35 cellular contexts compared by ENCODE assay signal in the genomic region with DNA sequence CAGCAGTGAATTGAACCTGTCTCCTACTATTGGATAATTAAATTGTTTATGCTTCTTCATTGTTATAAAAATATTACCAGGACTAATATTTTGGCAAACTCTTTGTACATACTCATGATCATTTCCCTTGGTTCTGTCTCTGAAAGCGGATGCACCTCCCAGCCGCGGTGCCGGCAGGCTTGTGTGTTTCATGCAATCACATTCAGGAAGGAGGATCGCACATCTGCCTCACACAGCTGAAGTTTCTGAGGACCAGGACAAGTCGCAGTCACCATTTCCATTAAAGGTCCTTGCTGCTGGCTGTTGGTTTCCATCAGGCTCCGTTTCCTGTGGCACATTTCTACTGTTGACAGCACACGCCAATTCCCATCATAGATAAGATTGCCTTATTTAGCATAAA.
"Had no signal": no experiment of that assay in that cellular context is flagged by ENCODE, and none has a peak within 500 bp of the region (broad histone marks: within the 10 kb centered on the region; RNA-seq: fewer than 3 reads in every experiment).

No MANE protein-coding gene starts in this region.

- FAIRE-seq: K562, RCC 7860 had no signal

- H3K27me3 Mint-ChIP-seq: activated CD8-positive, alpha-beta memory T cell treated with anti-CD3 and anti-CD28 coated beads, Interleukin-2, amount 10 ng/mL, durations not matched to agents 7 days and 5 days had no signal

- H3K27ac ChIP-seq: brain microvascular endothelial cell, PC-9, RWPE1, WERI-Rb-1 had no signal

- H3K4me3 ChIP-seq: K562, PC-9 had no signal

- H3K36me3 Mint-ChIP-seq: activated CD8-positive, alpha-beta memory T cell treated with anti-CD3 and anti-CD28 coated beads, Interleukin-2, amount 10 ng/mL, durations not matched to agents 7 days and 5 days; activated naive CD8-positive, alpha-beta T cell treated with anti-CD3 and anti-CD28 coated beads for 36 hours; T-cell had no signal

- H3K36me3 ChIP-seq: brain microvascular endothelial cell, WERI-Rb-1 had no signal

- H3K4me3 Mint-ChIP-seq: activated CD4-positive, alpha-beta memory T cell treated with anti-CD3 and anti-CD28 coated beads, Interleukin-2, amount 10 ng/mL, durations not matched to agents 7 days and 5 days; activated CD8-positive, alpha-beta memory T cell treated with anti-CD3 and anti-CD28 coated beads, Interleukin-2, amount 10 ng/mL, durations not matched to agents 7 days and 5 days; activated naive CD8-positive, alpha-beta T cell treated with anti-CD3 and anti-CD28 coated beads for 36 hours; T-cell; T-helper 17 cell had no signal

- H3K4me1 Mint-ChIP-seq: activated CD4-positive, alpha-beta memory T cell treated with anti-CD3 and anti-CD28 coated beads, Interleukin-2, amount 10 ng/mL, durations not matched to agents 7 days and 5 days; activated CD8-positive, alpha-beta memory T cell treated with anti-CD3 and anti-CD28 coated beads, Interleukin-2, amount 10 ng/mL, durations not matched to agents 7 days and 5 days; activated naive CD8-positive, alpha-beta T cell treated with anti-CD3 and anti-CD28 coated beads for 36 hours; T-cell; T-helper 17 cell had no signal

- DNase-seq: activated CD4-positive, alpha-beta memory T cell treated with anti-CD3 and anti-CD28 coated beads, Interleukin-2, amount 10 ng/mL, durations not matched to agents 7 days and 5 days; activated CD4-positive, alpha-beta T cell treated with anti-CD3 and anti-CD28 coated beads for 1 hour; activated CD4-positive, alpha-beta T cell treated with anti-CD3 and anti-CD28 coated beads for 48 hours; activated CD4-positive, CD25-positive, alpha-beta regulatory T cell; activated CD8-positive, alpha-beta memory T cell treated with anti-CD3 and anti-CD28 coated beads for 24 hours; activated CD8-positive, alpha-beta memory T cell treated with anti-CD3 and anti-CD28 coated beads, Interleukin-2, amount 10 ng/mL, durations not matched to agents 7 days and 5 days; activated CD8-positive, alpha-beta memory T cell treated with anti-CD3 and anti-CD28 coated beads, Interleukin-2, amount 50 U/mL, for 48 hours; activated naive CD4-positive, alpha-beta T cell; activated naive CD4-positive, alpha-beta T cell treated with anti-CD3 and anti-CD28 coated beads, Interleukin-2, amount 50 U/mL, for 16 hours; activated naive CD8-positive, alpha-beta T cell treated with anti-CD3 and anti-CD28 coated beads for 36 hours; activated T-cell treated with anti-CD3 and anti-CD28 coated beads, Interleukin-2, amount 50 U/mL, for 1 hour; amniotic stem cell; aorta; brain microvascular endothelial cell; central memory CD4-positive, alpha-beta T cell; IMR-90; NCI-H1105 treated with DMSO at 0.1 percent for 48 hours; NCI-H1436; NCI-H1694; NCI-H1930; NCI-H2081 treated with DMSO at 0.1 percent for 48 hours; NCI-H2171; NCI-H510A; NCI-H526; NCI-H748 treated with DMSO at 0.1 percent for 48 hours; NK-92 treated with Interleukin-12 subunit alpha and Interleukin-12 subunit beta, amount 100 ng/mL, for 24 hours; PC-9; SIG-M5; T-cell; T-helper 17 cell; T-helper 9 cell; WERI-Rb-1 had no signal

- H3K27ac Mint-ChIP-seq: activated CD4-positive, alpha-beta memory T cell treated with anti-CD3 and anti-CD28 coated beads, Interleukin-2, amount 10 ng/mL, durations not matched to agents 7 days and 5 days; activated CD8-positive, alpha-beta memory T cell treated with anti-CD3 and anti-CD28 coated beads, Interleukin-2, amount 10 ng/mL, durations not matched to agents 7 days and 5 days; activated naive CD8-positive, alpha-beta T cell treated with anti-CD3 and anti-CD28 coated beads for 36 hours; T-cell; T-helper 17 cell had no signal
